Comparison of ENCODE assay signal across 1 cellular context in the genomic region with DNA sequence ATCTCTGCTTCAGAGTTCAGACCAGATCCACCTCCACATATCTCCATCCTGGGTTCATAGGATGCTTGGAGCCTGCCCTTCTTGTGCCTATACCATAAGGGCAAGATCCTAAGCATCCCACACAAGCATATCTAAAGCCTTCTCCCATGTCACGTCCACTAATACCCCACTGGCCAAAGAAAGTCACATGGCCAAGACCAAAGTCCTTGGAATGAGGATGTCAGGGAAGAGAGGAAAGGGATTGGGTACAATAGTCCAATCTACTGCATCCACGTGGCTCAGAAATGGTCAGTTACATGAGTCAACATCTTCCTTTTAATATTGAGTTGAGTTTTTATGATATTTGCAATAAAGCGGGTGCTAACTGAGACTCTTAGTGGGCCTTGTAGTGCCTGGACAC.
TF ChIP-seq lines count a peak whose summit lies in the region.

No MANE protein-coding gene starts in this region.

TF ChIP-seq in HepG2, 621 proteins besides CTCF, POLR2A, EP300 and RAD21 (continued from another document):
- TF ChIP-seq, protein P1, sequence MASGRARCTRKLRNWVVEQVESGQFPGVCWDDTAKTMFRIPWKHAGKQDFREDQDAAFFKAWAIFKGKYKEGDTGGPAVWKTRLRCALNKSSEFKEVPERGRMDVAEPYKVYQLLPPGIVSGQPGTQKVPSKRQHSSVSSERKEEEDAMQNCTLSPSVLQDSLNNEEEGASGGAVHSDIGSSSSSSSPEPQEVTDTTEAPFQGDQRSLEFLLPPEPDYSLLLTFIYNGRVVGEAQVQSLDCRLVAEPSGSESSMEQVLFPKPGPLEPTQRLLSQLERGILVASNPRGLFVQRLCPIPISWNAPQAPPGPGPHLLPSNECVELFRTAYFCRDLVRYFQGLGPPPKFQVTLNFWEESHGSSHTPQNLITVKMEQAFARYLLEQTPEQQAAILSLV (CRISPR knock-in tag; IDR thresholded peaks at IDR 0.05; ENCODE audit: borderline replicate concordance) = no peak
- TF ChIP-seq ZNF30 (CRISPR knock-in tag; IDR thresholded peaks at IDR 0.05) (no peak), ZBTB7B (CRISPR knock-in tag; IDR thresholded peaks at IDR 0.05) (no peak), NFYB (CRISPR knock-in tag; IDR thresholded peaks at IDR 0.05) (peak; percentile 74), ZKSCAN1 (IDR thresholded peaks at IDR 0.05; ENCODE audit: low read length) (no peak), POLR2AphosphoS2 (IDR thresholded peaks at IDR 0.05; ENCODE audit: low read depth, low read length) (no peak), ZSCAN9 (CRISPR knock-in tag; IDR thresholded peaks at IDR 0.05; ENCODE audit: borderline replicate concordance) (no peak), GABPB1 (CRISPR knock-in tag; IDR thresholded peaks at IDR 0.05) (no peak), TRIM24 (CRISPR knock-in tag; IDR thresholded peaks at IDR 0.05) (no peak), ZFP90 (CRISPR knock-in tag; IDR thresholded peaks at IDR 0.05; ENCODE audit: borderline replicate concordance) (no peak), ZNF841 (CRISPR knock-in tag; IDR thresholded peaks at IDR 0.05; ENCODE audit: borderline replicate concordance) (no peak), SOX5 (CRISPR knock-in tag; IDR thresholded peaks at IDR 0.05; ENCODE audit: borderline replicate concordance) (no peak), ZNF552 (CRISPR knock-in tag; IDR thresholded peaks at IDR 0.05; ENCODE audit: borderline replicate concordance) (no peak), BORCS8-MEF2B (CRISPR knock-in tag; IDR thresholded peaks at IDR 0.05) (no peak), FOXM1 (CRISPR knock-in tag; IDR thresholded peaks at IDR 0.05) (no peak), LCORL (IDR thresholded peaks at IDR 0.05) (no peak), LCORL (CRISPR knock-in tag; IDR thresholded peaks at IDR 0.05) (no peak), ZNF446 (CRISPR knock-in tag; IDR thresholded peaks at IDR 0.05) (no peak), NCOA5 (CRISPR knock-in tag; IDR thresholded peaks at IDR 0.05) (no peak), ZNF17 (CRISPR knock-in tag; IDR thresholded peaks at IDR 0.05) (no peak), TBP (CRISPR knock-in tag; IDR thresholded peaks at IDR 0.05) (no peak), SIX1 (CRISPR knock-in tag; IDR thresholded peaks at IDR 0.05; ENCODE audit: borderline replicate concordance) (no peak), KLF15 (CRISPR knock-in tag; IDR thresholded peaks at IDR 0.05; ENCODE audit: borderline replicate concordance) (no peak), ZNF891 (CRISPR knock-in tag; IDR thresholded peaks at IDR 0.05) (no peak), U2AF2 (IDR thresholded peaks at IDR 0.05; ENCODE audit: low read depth, low read length) (no peak), ZNF10 (CRISPR knock-in tag; IDR thresholded peaks at IDR 0.05; ENCODE audit: borderline replicate concordance, low read depth) (no peak), NFE2 (CRISPR knock-in tag; IDR thresholded peaks at IDR 0.05) (no peak), KLF6 (CRISPR knock-in tag; IDR thresholded peaks at IDR 0.05) (no peak), SMAD3 (CRISPR knock-in tag; IDR thresholded peaks at IDR 0.05) (no peak), ZSCAN25 (CRISPR knock-in tag; IDR thresholded peaks at IDR 0.05) (no peak), TEAD3 (CRISPR knock-in tag; optimal IDR thresholded peaks at IDR 0.05; ENCODE audit: borderline replicate concordance) (peak; percentile 92), ZMAT3 (CRISPR knock-in tag; conservative IDR thresholded peaks at IDR 0.05) (no peak), SP5 (CRISPR knock-in tag; IDR thresholded peaks at IDR 0.05; ENCODE audit: borderline replicate concordance, low read depth) (no peak), EHMT2 (IDR thresholded peaks at IDR 0.05; ENCODE audit: borderline replicate concordance, low read depth, low read length) (0 out of 2 replicates have a peak, but pooled peaks have one; percentile 69), SETDB1 (CRISPR knock-in tag; IDR thresholded peaks at IDR 0.05; ENCODE audit: borderline replicate concordance) (no peak), ZNF788 (CRISPR knock-in tag; IDR thresholded peaks at IDR 0.05; ENCODE audit: borderline replicate concordance) (no peak), ZNF383 (CRISPR knock-in tag; IDR thresholded peaks at IDR 0.05; ENCODE audit: borderline replicate concordance) (no peak), ZNF232 (CRISPR knock-in tag; IDR thresholded peaks at IDR 0.05; ENCODE audit: borderline replicate concordance) (no peak), XRCC5 (optimal IDR thresholded peaks at IDR 0.05; ENCODE audit: low read length) (no peak), KLF13 (CRISPR knock-in tag; IDR thresholded peaks at IDR 0.05) (no peak), ZFP36 (IDR thresholded peaks at IDR 0.05; ENCODE audit: borderline replicate concordance, low read depth, low read length, partially characterized antibody) (no peak), ZNF747 (CRISPR knock-in tag; IDR thresholded peaks at IDR 0.05; ENCODE audit: borderline replicate concordance) (no peak)
- TF ChIP-seq, protein P2, sequence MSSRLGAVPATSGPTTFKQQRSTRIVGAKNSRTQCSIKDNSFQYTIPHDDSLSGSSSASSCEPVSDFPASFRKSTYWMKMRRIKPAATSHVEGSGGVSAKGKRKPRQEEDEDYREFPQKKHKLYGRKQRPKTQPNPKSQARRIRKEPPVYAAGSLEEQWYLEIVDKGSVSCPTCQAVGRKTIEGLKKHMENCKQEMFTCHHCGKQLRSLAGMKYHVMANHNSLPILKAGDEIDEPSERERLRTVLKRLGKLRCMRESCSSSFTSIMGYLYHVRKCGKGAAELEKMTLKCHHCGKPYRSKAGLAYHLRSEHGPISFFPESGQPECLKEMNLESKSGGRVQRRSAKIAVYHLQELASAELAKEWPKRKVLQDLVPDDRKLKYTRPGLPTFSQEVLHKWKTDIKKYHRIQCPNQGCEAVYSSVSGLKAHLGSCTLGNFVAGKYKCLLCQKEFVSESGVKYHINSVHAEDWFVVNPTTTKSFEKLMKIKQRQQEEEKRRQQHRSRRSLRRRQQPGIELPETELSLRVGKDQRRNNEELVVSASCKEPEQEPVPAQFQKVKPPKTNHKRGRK (CRISPR knock-in tag; IDR thresholded peaks at IDR 0.05) = no peak
- TF ChIP-seq, protein P3, sequence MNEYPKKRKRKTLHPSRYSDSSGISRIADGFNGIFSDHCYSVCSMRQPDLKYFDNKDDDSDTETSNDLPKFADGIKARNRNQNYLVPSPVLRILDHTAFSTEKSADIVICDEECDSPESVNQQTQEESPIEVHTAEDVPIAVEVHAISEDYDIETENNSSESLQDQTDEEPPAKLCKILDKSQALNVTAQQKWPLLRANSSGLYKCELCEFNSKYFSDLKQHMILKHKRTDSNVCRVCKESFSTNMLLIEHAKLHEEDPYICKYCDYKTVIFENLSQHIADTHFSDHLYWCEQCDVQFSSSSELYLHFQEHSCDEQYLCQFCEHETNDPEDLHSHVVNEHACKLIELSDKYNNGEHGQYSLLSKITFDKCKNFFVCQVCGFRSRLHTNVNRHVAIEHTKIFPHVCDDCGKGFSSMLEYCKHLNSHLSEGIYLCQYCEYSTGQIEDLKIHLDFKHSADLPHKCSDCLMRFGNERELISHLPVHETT (CRISPR knock-in tag; conservative IDR thresholded peaks at IDR 0.05) = no peak
- TF ChIP-seq, protein P4, sequence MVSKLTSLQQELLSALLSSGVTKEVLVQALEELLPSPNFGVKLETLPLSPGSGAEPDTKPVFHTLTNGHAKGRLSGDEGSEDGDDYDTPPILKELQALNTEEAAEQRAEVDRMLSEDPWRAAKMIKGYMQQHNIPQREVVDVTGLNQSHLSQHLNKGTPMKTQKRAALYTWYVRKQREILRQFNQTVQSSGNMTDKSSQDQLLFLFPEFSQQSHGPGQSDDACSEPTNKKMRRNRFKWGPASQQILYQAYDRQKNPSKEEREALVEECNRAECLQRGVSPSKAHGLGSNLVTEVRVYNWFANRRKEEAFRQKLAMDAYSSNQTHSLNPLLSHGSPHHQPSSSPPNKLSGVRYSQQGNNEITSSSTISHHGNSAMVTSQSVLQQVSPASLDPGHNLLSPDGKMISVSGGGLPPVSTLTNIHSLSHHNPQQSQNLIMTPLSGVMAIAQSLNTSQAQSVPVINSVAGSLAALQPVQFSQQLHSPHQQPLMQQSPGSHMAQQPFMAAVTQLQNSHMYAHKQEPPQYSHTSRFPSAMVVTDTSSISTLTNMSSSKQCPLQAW (CRISPR knock-in tag; IDR thresholded peaks at IDR 0.05) = no peak
- TF ChIP-seq, protein P5, sequence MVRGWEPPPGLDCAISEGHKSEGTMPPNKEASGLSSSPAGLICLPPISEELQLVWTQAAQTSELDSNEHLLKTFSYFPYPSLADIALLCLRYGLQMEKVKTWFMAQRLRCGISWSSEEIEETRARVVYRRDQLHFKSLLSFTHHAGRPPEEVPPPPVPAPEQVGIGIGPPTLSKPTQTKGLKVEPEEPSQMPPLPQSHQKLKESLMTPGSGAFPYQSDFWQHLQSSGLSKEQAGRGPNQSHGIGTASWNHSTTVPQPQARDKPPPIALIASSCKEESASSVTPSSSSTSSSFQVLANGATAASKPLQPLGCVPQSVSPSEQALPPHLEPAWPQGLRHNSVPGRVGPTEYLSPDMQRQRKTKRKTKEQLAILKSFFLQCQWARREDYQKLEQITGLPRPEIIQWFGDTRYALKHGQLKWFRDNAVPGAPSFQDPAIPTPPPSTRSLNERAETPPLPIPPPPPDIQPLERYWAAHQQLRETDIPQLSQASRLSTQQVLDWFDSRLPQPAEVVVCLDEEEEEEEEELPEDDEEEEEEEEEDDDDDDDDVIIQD (CRISPR knock-in tag; IDR thresholded peaks at IDR 0.05; ENCODE audit: low read depth) = peak; percentile 38; the same call in 1 of the 2 replicates
- TF ChIP-seq, protein P6, sequence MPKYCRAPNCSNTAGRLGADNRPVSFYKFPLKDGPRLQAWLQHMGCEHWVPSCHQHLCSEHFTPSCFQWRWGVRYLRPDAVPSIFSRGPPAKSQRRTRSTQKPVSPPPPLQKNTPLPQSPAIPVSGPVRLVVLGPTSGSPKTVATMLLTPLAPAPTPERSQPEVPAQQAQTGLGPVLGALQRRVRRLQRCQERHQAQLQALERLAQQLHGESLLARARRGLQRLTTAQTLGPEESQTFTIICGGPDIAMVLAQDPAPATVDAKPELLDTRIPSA (CRISPR knock-in tag; IDR thresholded peaks at IDR 0.05; ENCODE audit: borderline replicate concordance) = no peak
- TF ChIP-seq, protein P7, sequence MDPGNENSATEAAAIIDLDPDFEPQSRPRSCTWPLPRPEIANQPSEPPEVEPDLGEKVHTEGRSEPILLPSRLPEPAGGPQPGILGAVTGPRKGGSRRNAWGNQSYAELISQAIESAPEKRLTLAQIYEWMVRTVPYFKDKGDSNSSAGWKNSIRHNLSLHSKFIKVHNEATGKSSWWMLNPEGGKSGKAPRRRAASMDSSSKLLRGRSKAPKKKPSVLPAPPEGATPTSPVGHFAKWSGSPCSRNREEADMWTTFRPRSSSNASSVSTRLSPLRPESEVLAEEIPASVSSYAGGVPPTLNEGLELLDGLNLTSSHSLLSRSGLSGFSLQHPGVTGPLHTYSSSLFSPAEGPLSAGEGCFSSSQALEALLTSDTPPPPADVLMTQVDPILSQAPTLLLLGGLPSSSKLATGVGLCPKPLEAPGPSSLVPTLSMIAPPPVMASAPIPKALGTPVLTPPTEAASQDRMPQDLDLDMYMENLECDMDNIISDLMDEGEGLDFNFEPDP (CRISPR knock-in tag; conservative IDR thresholded peaks at IDR 0.05) = no peak
- TF ChIP-seq, protein P8, sequence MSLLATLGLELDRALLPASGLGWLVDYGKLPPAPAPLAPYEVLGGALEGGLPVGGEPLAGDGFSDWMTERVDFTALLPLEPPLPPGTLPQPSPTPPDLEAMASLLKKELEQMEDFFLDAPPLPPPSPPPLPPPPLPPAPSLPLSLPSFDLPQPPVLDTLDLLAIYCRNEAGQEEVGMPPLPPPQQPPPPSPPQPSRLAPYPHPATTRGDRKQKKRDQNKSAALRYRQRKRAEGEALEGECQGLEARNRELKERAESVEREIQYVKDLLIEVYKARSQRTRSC (CRISPR knock-in tag; IDR thresholded peaks at IDR 0.05; ENCODE audit: low read depth) = no peak
- TF ChIP-seq, protein P9, sequence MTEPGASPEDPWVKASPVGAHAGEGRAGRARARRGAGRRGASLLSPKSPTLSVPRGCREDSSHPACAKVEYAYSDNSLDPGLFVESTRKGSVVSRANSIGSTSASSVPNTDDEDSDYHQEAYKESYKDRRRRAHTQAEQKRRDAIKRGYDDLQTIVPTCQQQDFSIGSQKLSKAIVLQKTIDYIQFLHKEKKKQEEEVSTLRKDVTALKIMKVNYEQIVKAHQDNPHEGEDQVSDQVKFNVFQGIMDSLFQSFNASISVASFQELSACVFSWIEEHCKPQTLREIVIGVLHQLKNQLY (CRISPR knock-in tag; IDR thresholded peaks at IDR 0.05) = peak; percentile 51
- TF ChIP-seq, protein P10, sequence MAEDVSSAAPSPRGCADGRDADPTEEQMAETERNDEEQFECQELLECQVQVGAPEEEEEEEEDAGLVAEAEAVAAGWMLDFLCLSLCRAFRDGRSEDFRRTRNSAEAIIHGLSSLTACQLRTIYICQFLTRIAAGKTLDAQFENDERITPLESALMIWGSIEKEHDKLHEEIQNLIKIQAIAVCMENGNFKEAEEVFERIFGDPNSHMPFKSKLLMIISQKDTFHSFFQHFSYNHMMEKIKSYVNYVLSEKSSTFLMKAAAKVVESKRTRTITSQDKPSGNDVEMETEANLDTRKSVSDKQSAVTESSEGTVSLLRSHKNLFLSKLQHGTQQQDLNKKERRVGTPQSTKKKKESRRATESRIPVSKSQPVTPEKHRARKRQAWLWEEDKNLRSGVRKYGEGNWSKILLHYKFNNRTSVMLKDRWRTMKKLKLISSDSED (CRISPR knock-in tag; IDR thresholded peaks at IDR 0.05) = no peak
- TF ChIP-seq, protein P11, sequence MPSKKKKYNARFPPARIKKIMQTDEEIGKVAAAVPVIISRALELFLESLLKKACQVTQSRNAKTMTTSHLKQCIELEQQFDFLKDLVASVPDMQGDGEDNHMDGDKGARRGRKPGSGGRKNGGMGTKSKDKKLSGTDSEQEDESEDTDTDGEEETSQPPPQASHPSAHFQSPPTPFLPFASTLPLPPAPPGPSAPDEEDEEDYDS (CRISPR knock-in tag; IDR thresholded peaks at IDR 0.05) = no peak
- TF ChIP-seq, protein P12, sequence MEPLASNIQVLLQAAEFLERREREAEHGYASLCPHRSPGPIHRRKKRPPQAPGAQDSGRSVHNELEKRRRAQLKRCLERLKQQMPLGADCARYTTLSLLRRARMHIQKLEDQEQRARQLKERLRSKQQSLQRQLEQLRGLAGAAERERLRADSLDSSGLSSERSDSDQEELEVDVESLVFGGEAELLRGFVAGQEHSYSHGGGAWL (CRISPR knock-in tag; IDR thresholded peaks at IDR 0.05) = no peak
